Comparison of ENCODE assay signal across 18 cellular contexts in genomic region chr5:7872517-7873149, GRCh38. TPM values are rescaled to one million over a fixed set of nuclear protein-coding genes. Genes with fewer than 3 reads are reported as not detected.
A peak's percentile ranks its signal among the peaks of the same experiment; 100 is the strongest.
DNase-seq lines count a peak whose midpoint lies in the region; ATAC-seq and TF ChIP-seq lines count a peak whose summit lies in the region.
"Had no signal": no experiment of that assay in that cellular context is flagged by ENCODE, and none has a peak within 500 bp of the region (broad histone marks: within the 10 kb centered on the region; RNA-seq: fewer than 3 reads in every experiment).

No MANE protein-coding gene starts in this region.

- DNase-seq in MCF 10A (ENCODE audit: unreplicated experiment) (no peak), breast epithelium (ENCODE audit: low spot score in 2 of 2) (no peak), epithelial cell of esophagus (ENCODE audit: low read depth) (peak; percentile 18), upper lobe of right lung (no peak), left lung (no peak)
- DNase-seq in T-helper 2 cell treated with Interferon-gamma antibody and Interleukin-4, amounts not matched to agents 5 μg/mL and 100 μg/mL, for 36 hours (ENCODE audit: low spot score), result no peak
- no peak for DNase-seq in activated effector memory CD4-positive, alpha-beta T cell treated with Interleukin-2 at 50 U/mL for 16 hours
- DNase-seq: DMS53, gastrocnemius medialis, MV-4-11, NCI-H2107, psoas muscle, SHP77 treated with DMSO at 0.1 percent for 48 hours, tibial artery had no signal

- H3K4me3 ChIP-seq in breast epithelium, result no peak overlapping the region
- no peak overlapping the region for H3K4me3 ChIP-seq in epithelial cell of esophagus (ENCODE audit: low read length)
- peak overlapping the region; percentile 7 for H3K4me3 ChIP-seq in upper lobe of right lung
- H3K4me3 ChIP-seq in left lung, result no peak overlapping the region
- H3K4me3 ChIP-seq: gastrocnemius medialis, psoas muscle, tibial artery had no signal

- BruUV-seq in MCF 10A (replicated peaks; lab: Mats Ljungman, UMichigan), result no TSS peak

- H3K27ac ChIP-seq in breast epithelium (no peak overlapping the region), upper lobe of right lung (no peak overlapping the region), left lung (no peak overlapping the region)
- H3K27ac ChIP-seq: gastrocnemius medialis, psoas muscle, tibial artery had no signal

- no peak for TF ChIP-seq CTCF in MCF 10A (IDR thresholded peaks at IDR 0.05; ENCODE audit: unreplicated experiment)
- TF ChIP-seq CTCF in breast epithelium (IDR thresholded peaks at IDR 0.05), result no peak
- no peak for TF ChIP-seq CTCF in epithelial cell of esophagus (IDR thresholded peaks at IDR 0.05; ENCODE audit: insufficient read depth, low read depth, low read length, missing control alignments)
- no peak for TF ChIP-seq CTCF in upper lobe of right lung (IDR thresholded peaks at IDR 0.05)
- TF ChIP-seq CTCF in left lung (IDR thresholded peaks at IDR 0.05), result no peak

- H3K9me3 Mint-ChIP-seq in MCF 10A (ENCODE audit: unreplicated experiment), result no peaks in the 10 kb centered on the region
- no peaks in the 10 kb centered on the region for H3K9me3 Mint-ChIP-seq in T-helper 2 cell treated with Interferon-gamma antibody and Interleukin-4, amounts not matched to agents 5 μg/mL and 100 μg/mL, for 36 hours

- TF ChIP-seq POLR2A in breast epithelium (IDR thresholded peaks at IDR 0.05), result no peak

- H3K27me3 ChIP-seq in breast epithelium, result no peaks in the 10 kb centered on the region
- no peaks in the 10 kb centered on the region for H3K27me3 ChIP-seq in upper lobe of right lung
- H3K27me3 ChIP-seq in left lung, result no peaks in the 10 kb centered on the region
- H3K27me3 ChIP-seq: gastrocnemius medialis, tibial artery had no signal

- no peaks in the 10 kb centered on the region for H3K27me3 Mint-ChIP-seq in MCF 10A (ENCODE audit: insufficient read depth, unreplicated experiment)
- no peaks in the 10 kb centered on the region for H3K27me3 Mint-ChIP-seq in T-helper 2 cell treated with Interferon-gamma antibody and Interleukin-4, amounts not matched to agents 5 μg/mL and 100 μg/mL, for 36 hours (ENCODE audit: low read depth)

- H3K4me1 Mint-ChIP-seq in MCF 10A (ENCODE audit: insufficient read depth, unreplicated experiment), result peaks cover 36% of the 10 kb centered on the region
- H3K4me1 Mint-ChIP-seq in T-helper 2 cell treated with Interferon-gamma antibody and Interleukin-4, amounts not matched to agents 5 μg/mL and 100 μg/mL, for 36 hours (ENCODE audit: low read depth), result peaks cover 54% of the 10 kb centered on the region

- H3K36me3 Mint-ChIP-seq in MCF 10A (ENCODE audit: insufficient read depth, unreplicated experiment), result peaks cover 48% of the 10 kb centered on the region
- peaks cover 54% of the 10 kb centered on the region for H3K36me3 Mint-ChIP-seq in T-helper 2 cell treated with Interferon-gamma antibody and Interleukin-4, amounts not matched to agents 5 μg/mL and 100 μg/mL, for 36 hours (ENCODE audit: low read depth)

- peak overlapping the region; percentile 66 for H3K27ac Mint-ChIP-seq in MCF 10A (ENCODE audit: low read depth, unreplicated experiment)
- H3K27ac Mint-ChIP-seq in T-helper 2 cell treated with Interferon-gamma antibody and Interleukin-4, amounts not matched to agents 5 μg/mL and 100 μg/mL, for 36 hours, result peak overlapping the region; percentile 81

- H3K9me3 ChIP-seq in breast epithelium (no peaks in the 10 kb centered on the region), upper lobe of right lung (no peaks in the 10 kb centered on the region), left lung (no peaks in the 10 kb centered on the region)
- H3K9me3 ChIP-seq: gastrocnemius medialis, psoas muscle, tibial artery had no signal

- peak overlapping the region; percentile 11 for H3K4me3 Mint-ChIP-seq in MCF 10A (ENCODE audit: unreplicated experiment)
- H3K4me3 Mint-ChIP-seq in T-helper 2 cell treated with Interferon-gamma antibody and Interleukin-4, amounts not matched to agents 5 μg/mL and 100 μg/mL, for 36 hours, result peak overlapping the region; percentile 67

- ATAC-seq in upper lobe of right lung (no peak), left lung (no peak), GM21528 (IDR thresholded peaks at IDR 0.05; ENCODE audit: low FRiP score, unreplicated experiment) (no peak)
- ATAC-seq: gastrocnemius medialis, psoas muscle had no signal

- CTCF ChIA-PET in MCF 10A (lab: Yijun Ruan, JAX), result interaction anchor here (0.6 to 3.5 kb wide), 6 partner anchors 10 to 1240 kb away, joined by 3 to 23 read pairs (median 5); partner anchors contain the start of gene NSUN2

- intact Hi-C loops in MCF 10A (cut with micrococcal nuclease), result no loop called here
- intact Hi-C loops in breast epithelium (cut with DNase I; ENCODE audit: low total_unique reads), result no loop called here
- intact Hi-C loops in upper lobe of right lung (cut with DNase I), result no loop called here
- intact Hi-C loops in left lung (cut with DNase I), result no loop called here

- H3K36me3 ChIP-seq in breast epithelium, result no peaks in the 10 kb centered on the region
- peaks cover 36% of the 10 kb centered on the region for H3K36me3 ChIP-seq in upper lobe of right lung
- peaks cover 3 to 39% of the 10 kb centered on the region in 2 donors for H3K36me3 ChIP-seq in left lung

- H3K4me1 ChIP-seq in breast epithelium, result no peaks in the 10 kb centered on the region
- H3K4me1 ChIP-seq in upper lobe of right lung, result peaks cover 27% of the 10 kb centered on the region
- peaks cover 9 to 61% of the 10 kb centered on the region in 2 donors for H3K4me1 ChIP-seq in left lung

- POLR2A ChIA-PET in MCF 10A (lab: Yijun Ruan, JAX), result interaction anchor here (0.6 to 0.8 kb wide), 3 partner anchors 484 to 1237 kb away, joined by 3 to 4 read pairs (median 3); no protein-coding TSS in a partner anchor

RNA-seq across cellular contexts. Expression of gene MTRR, which starts 3.7 kb away (rescaled TPM):
- total RNA-seq in MCF 10A (2022) (46.6 and 88.6 TPM in 2 replicates), breast epithelium (10 to 100 TPM; 45.8 to 69.5 (median 57.7) TPM), upper lobe of right lung (116 TPM), left lung (10 to 100 TPM; 75.2 to 78.2 TPM)

RNA-seq across cellular contexts. Expression of gene FASTKD3, which starts 3.8 kb away (rescaled TPM):
- 7.8 and 7.9 TPM in 2 replicates for total RNA-seq in MCF 10A (2022)
- 10 to 100 TPM in 2 of 3 donors, 1 to 10 TPM in 1; 5.1 to 13.4 (median 13.3) TPM for total RNA-seq in breast epithelium
- total RNA-seq in upper lobe of right lung, result 8.0 TPM
- total RNA-seq in left lung, result 1 to 10 TPM; 8.4 to 9.3 TPM

RNA-seq across cellular contexts. Expression of gene CFAP90, which starts 21.7 kb away (rescaled TPM):
- total RNA-seq in MCF 10A (2022) (not detected in 2 replicates), breast epithelium (under 1 TPM; 0.48 to 0.98 (median 0.59) TPM), upper lobe of right lung (0.93 TPM), left lung (1 to 10 TPM in 1 of 2 donors, under 1 TPM in 1; 0.82 to 4.6 TPM)
- total RNA-seq: bronchial epithelial cell, gastrocnemius medialis, HT-29, mucosa of gallbladder, psoas muscle had no signal
